In genomic region chr16:87806246-87806607, GRCh38 we compare ENCODE assay signal across 8 cellular contexts. TPM values are rescaled to one million over a fixed set of nuclear protein-coding genes. Genes with fewer than 3 reads are reported as not detected.
DNase-seq lines count a peak whose midpoint lies in the region; ATAC-seq, FAIRE-seq and TF ChIP-seq lines count a peak whose summit lies in the region.

No MANE protein-coding gene starts in this region.

- H3K4me1 ChIP-seq in keratinocyte (ENCODE audit: control insufficient read depth, extremely low read depth, insufficient read depth, low read length) (peaks cover 45% of the 10 kb centered on the region), HAP-1 (peaks cover 7% of the 10 kb centered on the region)

- in situ Hi-C loops in HAP-1 (cut with MboI; ENCODE audit: low sequenced_read_pairs): no loop called here

- H3K27ac ChIP-seq in keratinocyte (ENCODE audit: control insufficient read depth, insufficient read depth, low read length): peak overlapping the region; percentile 96

- H3K4me2 ChIP-seq in keratinocyte (ENCODE audit: control insufficient read depth, extremely low read depth, insufficient read depth, low read depth, low read length): peak overlapping the region; percentile 72

- no peak for TF ChIP-seq CTCF in keratinocyte (optimal IDR thresholded peaks at IDR 0.05 in 1 of 3, IDR thresholded peaks at IDR 0.05 in 1 of 3, conservative IDR thresholded peaks at IDR 0.05 in 1 of 3; ENCODE audit: extremely low read depth in 1 of 3, insufficient read depth in 2 of 3, low read length in 3 of 3)

- H3K9me1 ChIP-seq in keratinocyte (ENCODE audit: control insufficient read depth, extremely low read depth, insufficient read depth, low read length): no peaks in the 10 kb centered on the region

- H2AFZ ChIP-seq in keratinocyte (ENCODE audit: control insufficient read depth, low read length): no peak overlapping the region

- dilution Hi-C loops in keratinocyte (cut with MboI; ENCODE audit: extremely low pct_ligation_motif_present, low sequenced_read_pairs): no loop called here

- H3K79me2 ChIP-seq in keratinocyte (ENCODE audit: control insufficient read depth, insufficient read depth, low read length): no peaks in the 10 kb centered on the region

- ATAC-seq in HG03432 (IDR thresholded peaks at IDR 0.05; ENCODE audit: unreplicated experiment): no peak

- H3K9me3 ChIP-seq in keratinocyte (ENCODE audit: control insufficient read depth, low read depth, low read length): no peaks in the 10 kb centered on the region
- H3K9me3 ChIP-seq in HAP-1: no peaks in the 10 kb centered on the region

- H3K36me3 ChIP-seq in keratinocyte (ENCODE audit: control insufficient read depth in 2 of 2, extremely low read depth in 1 of 2, insufficient read depth in 2 of 2, low read length in 2 of 2): no peaks in the 10 kb centered on the region
- H3K36me3 ChIP-seq in HAP-1 (replicated peaks): no peaks in the 10 kb centered on the region

- H3K4me3 ChIP-seq in keratinocyte (ENCODE audit: control insufficient read depth in 2 of 3, extremely low read depth in 1 of 3, insufficient read depth in 2 of 3, low read depth in 1 of 3, low read length in 3 of 3) (peak overlapping the region; percentile 10 to 55 (median 50)), HAP-1 (no peak overlapping the region)

- peak overlapping the region; percentile 84 for H3K9ac ChIP-seq in keratinocyte (ENCODE audit: control insufficient read depth, extremely low read depth, insufficient read depth, low read length)

- no peaks in the 10 kb centered on the region for H4K20me1 ChIP-seq in keratinocyte (ENCODE audit: control insufficient read depth, extremely low read depth, insufficient read depth, low read length)

- no peaks in the 10 kb centered on the region for H3K27me3 ChIP-seq in keratinocyte (ENCODE audit: control insufficient read depth, extremely low read depth, insufficient read depth, low read length)
- H3K27me3 ChIP-seq in HAP-1 (ENCODE audit: low read depth): no peaks in the 10 kb centered on the region

- peak; percentile 36 to 42 for DNase-seq in stimulated activated CD4-positive, alpha-beta T cell treated with anti-CD3 and anti-CD28 coated beads, Interleukin-2, amount 100 ng/mL, for 24 hours
- no peak for DNase-seq in stimulated activated CD4-positive, alpha-beta T cell treated with anti-CD3 and anti-CD28 coated beads, Interleukin-2, amount 100 ng/mL, for 48 hours
- peak; percentile 58 to 62 for DNase-seq in activated T-cell treated with anti-CD3 and anti-CD28 coated beads, Interleukin-2, amount 50 U/mL, for 48 hours
- DNase-seq in keratinocyte (ENCODE audit: low read depth, low spot score): peak; percentile 87
- no peak for DNase-seq in mucosa of gallbladder (ENCODE audit: low spot score)
- DNase-seq in NCI-H526 treated with DMSO at 0.1 percent for 48 hours (lab: John Stamatoyannopoulos, UW): no peak
- DNase-seq in HAP-1 (ENCODE audit: low spot score in 2 of 2): no peak

- FAIRE-seq in keratinocyte (lab: Jason Lieb, UNC): peak; percentile 90

RNA-seq across cellular contexts. Expression of gene KLHDC4, which starts 40.4 kb away (rescaled TPM):
- polyA plus RNA-seq in keratinocyte: 13.4 to 15.3 TPM (median 13.4 TPM) in 3 replicates
- 16.2 TPM for polyA plus RNA-seq in keratinocyte (2011; ENCODE audit: low read depth)
- 7.9 and 14.6 TPM in 2 replicates for polyA plus RNA-seq in keratinocyte (2011; cell fraction: cytosol; rRNA removed)
- 37.2 and 42.7 TPM in 2 replicates for polyA plus RNA-seq in keratinocyte (2011; cell fraction: nucleus; rRNA removed)
- 16.2 and 18.9 TPM in 2 replicates for polyA plus RNA-seq in keratinocyte (2012; ENCODE audit: low replicate concordance)
- 8.5 to 12.7 TPM (median 11.3 TPM) in 3 replicates for polyA minus RNA-seq in keratinocyte
- 15.3 TPM for polyA minus RNA-seq in keratinocyte (2011; cell fraction: cytosol; rRNA and poly(A)+ RNA removed)
- 15.2 and 22.3 TPM in 2 replicates for polyA minus RNA-seq in keratinocyte (2011; cell fraction: nucleus; rRNA and poly(A)+ RNA removed)
- total RNA-seq in mucosa of gallbladder: 31.8 TPM

Comparison
In these comparisons a context has a peak if more than half of its experiments do, and no peak if none do; other contexts are left out.
1. DNase-seq: peak in stimulated activated CD4-positive, alpha-beta T cell treated with anti-CD3 and anti-CD28 coated beads, Interleukin-2, amount 100 ng/mL, for 24 hours (2 of 2), activated T-cell treated with anti-CD3 and anti-CD28 coated beads, Interleukin-2, amount 50 U/mL, for 48 hours (2 of 2) and keratinocyte (single experiment); none in stimulated activated CD4-positive, alpha-beta T cell treated with anti-CD3 and anti-CD28 coated beads, Interleukin-2, amount 100 ng/mL, for 48 hours (0 of 2), mucosa of gallbladder (single experiment), NCI-H526 treated with DMSO at 0.1 percent for 48 hours (single experiment) and HAP-1 (0 of 2).